22 cellular contexts compared by ENCODE assay signal in the genomic region with DNA sequence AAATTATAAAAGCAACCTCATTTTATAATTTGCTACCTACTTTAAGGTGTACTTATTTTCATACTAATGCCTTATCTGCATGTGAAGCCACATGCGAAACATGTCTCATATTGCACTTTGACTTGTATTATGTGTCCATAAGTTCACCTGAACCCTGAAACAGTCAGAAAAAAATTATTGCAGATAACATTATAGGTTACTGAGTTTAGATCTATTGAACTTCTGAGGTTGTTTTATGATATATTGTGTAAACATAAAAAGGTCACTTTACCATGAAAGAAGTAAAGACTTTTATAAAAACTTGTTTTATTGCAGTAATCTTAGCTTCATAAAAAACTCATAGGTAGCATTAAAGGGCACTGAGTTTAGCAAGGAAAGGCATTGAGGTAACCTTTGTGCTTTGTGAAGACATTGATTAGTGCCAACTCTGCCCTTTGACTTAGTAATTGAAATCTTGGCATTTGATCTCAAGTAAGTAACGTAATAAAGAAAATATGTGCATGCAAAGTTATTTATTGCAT.
"Had no signal": no experiment of that assay in that cellular context is flagged by ENCODE, and none has a peak within 500 bp of the region (broad histone marks: within the 10 kb centered on the region; RNA-seq: fewer than 3 reads in every experiment).

No MANE protein-coding gene starts in this region.

- H3K4me3 ChIP-seq: left ventricle myocardium inferior, lung, psoas muscle, skin epidermis, spleen, tibial nerve, uterus had no signal

- FAIRE-seq: islet of Langerhans, kidney had no signal

- H3K4me1 ChIP-seq: left ventricle myocardium inferior, parathyroid adenoma, psoas muscle, spleen, tibial nerve, uterus had no signal

- H3K9me3 ChIP-seq: left ventricle myocardium inferior, psoas muscle, spleen, tibial nerve, uterus had no signal

- ATAC-seq: naive thymus-derived CD4-positive, alpha-beta T cell; natural killer cell treated with Interleukin-12 subunit alpha and Interleukin-12 subunit beta and Interleukin-15 and Interleukin-18, amount 100 ng/mL, for 72 hours; psoas muscle; sciatic nerve; stimulated activated memory B cell treated with anti-CD40 and anti-IgM and Interleukin-4, amounts not matched to agents 10 μg/mL and 1 μg/mL and 100 μg/mL, for 72 hours; stimulated activated naive CD8-positive, alpha-beta T cell treated with anti-CD3 and anti-CD28 coated beads, Interleukin-15, amount 100 ng/mL, for 72 hours had no signal

- DNase-seq: head of caudate nucleus; hypothalamus; immature natural killer cell; kidney; left ventricle myocardium inferior; mesendoderm; naive thymus-derived CD4-positive, alpha-beta T cell; psoas muscle; spleen; stimulated activated CD4-positive, alpha-beta T cell treated with anti-CD3 and anti-CD28 coated beads, Interleukin-4, amount 100 ng/mL, for 24 hours; stimulated activated naive CD4-positive, alpha-beta T cell treated with Interleukin-2 at 50 U/mL for 16 hours; stimulated activated naive CD8-positive, alpha-beta T cell treated with anti-CD3 and anti-CD28 coated beads, Interleukin-15, amount 100 ng/mL, for 72 hours; substantia nigra; uterus had no signal

- H3K27me3 ChIP-seq: spleen, tibial nerve, uterus had no signal

- H3K36me3 ChIP-seq: left ventricle myocardium inferior, spleen, tibial nerve, uterus had no signal

- H3K27ac ChIP-seq: left ventricle myocardium inferior, parathyroid adenoma, psoas muscle, skin epidermis, spleen, tibial nerve, uterus had no signal
